10 cellular contexts compared by ENCODE assay signal in the genomic region with DNA sequence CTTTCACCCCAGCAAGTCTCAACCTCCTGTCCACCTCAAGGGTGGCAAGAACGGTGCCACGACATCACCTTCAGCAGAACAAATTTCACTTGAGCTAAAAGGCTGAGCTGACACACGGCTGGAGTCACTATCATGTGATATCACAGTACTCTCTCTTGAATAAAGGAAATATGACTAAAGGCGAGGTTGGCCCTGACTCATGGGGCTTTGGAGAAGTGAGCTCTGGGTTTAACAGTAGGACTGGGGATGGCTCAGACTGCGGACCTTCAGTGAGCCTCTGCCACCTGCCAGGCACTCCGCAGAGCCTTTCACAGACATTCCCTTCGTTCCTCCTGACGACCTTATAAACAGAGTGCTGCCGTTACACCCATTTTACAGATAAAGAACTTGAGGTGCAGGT.
DNase-seq lines count a peak whose midpoint lies in the region; ATAC-seq lines count a peak whose summit lies in the region.
"Had no signal": no experiment of that assay in that cellular context is flagged by ENCODE, and none has a peak within 500 bp of the region (broad histone marks: within the 10 kb centered on the region; RNA-seq: fewer than 3 reads in every experiment).

No MANE protein-coding gene starts in this region.

- H3K4me1 ChIP-seq in adipocyte (ENCODE audit: control insufficient read depth, insufficient read depth, low read length) = peaks cover 21% of the 10 kb centered on the region
- H3K4me1 ChIP-seq: ascending aorta, Peyer's patch had no signal

- H3K9ac ChIP-seq in adipocyte (ENCODE audit: low read length) = peak overlapping the region; percentile 22

- in situ Hi-C loops in ACHN (cut with HindIII; ENCODE audit: low pct_ligation_motif_present, low pct_unique_long_range_greater_than_20kb, low sequenced_read_pairs) = no loop called here

- no peaks in the 10 kb centered on the region for H3K27me3 ChIP-seq in adipocyte (replicated peaks; ENCODE audit: control insufficient read depth, insufficient read depth, low read length)
- H3K27me3 ChIP-seq: ascending aorta, Peyer's patch had no signal

- DNase-seq in ACHN (peak; percentile 87), HK-2 (ENCODE audit: unreplicated experiment) (peak; percentile 63), adipocyte (ENCODE audit: low read depth) (peak; percentile 45), medulla oblongata (ENCODE audit: extremely low spot score) (peak; percentile 13), germinal center (ENCODE audit: low spot score) (no peak), NCI-H2029 (lab: John Stamatoyannopoulos, UW) (no peak)
- DNase-seq: Peyer's patch had no signal

- H3K4me3 ChIP-seq in adipocyte (ENCODE audit: low read length) = peak overlapping the region; percentile 35
- H3K4me3 ChIP-seq: ascending aorta, Peyer's patch had no signal

- no peaks in the 10 kb centered on the region for H3K9me3 ChIP-seq in adipocyte (ENCODE audit: control insufficient read depth, low read length)
- H3K9me3 ChIP-seq: ascending aorta, Peyer's patch had no signal

- no peaks in the 10 kb centered on the region for H3K36me3 ChIP-seq in adipocyte (ENCODE audit: control insufficient read depth, insufficient read depth, low read length, severe bottlenecking)
- H3K36me3 ChIP-seq: ascending aorta, Peyer's patch had no signal

- ATAC-seq in GM19328 (IDR thresholded peaks at IDR 0.05; ENCODE audit: unreplicated experiment) = no peak
- no peak for ATAC-seq in GM21619 (IDR thresholded peaks at IDR 0.05; ENCODE audit: unreplicated experiment)

Comparison
In these comparisons a context has a peak if more than half of its experiments do, and no peak if none do; other contexts are left out.
1. DNase-seq: peak in ACHN (single experiment), HK-2 (single experiment), adipocyte (single experiment) and medulla oblongata (single experiment); none in germinal center (single experiment) and NCI-H2029 (single experiment).